In the genomic region with DNA sequence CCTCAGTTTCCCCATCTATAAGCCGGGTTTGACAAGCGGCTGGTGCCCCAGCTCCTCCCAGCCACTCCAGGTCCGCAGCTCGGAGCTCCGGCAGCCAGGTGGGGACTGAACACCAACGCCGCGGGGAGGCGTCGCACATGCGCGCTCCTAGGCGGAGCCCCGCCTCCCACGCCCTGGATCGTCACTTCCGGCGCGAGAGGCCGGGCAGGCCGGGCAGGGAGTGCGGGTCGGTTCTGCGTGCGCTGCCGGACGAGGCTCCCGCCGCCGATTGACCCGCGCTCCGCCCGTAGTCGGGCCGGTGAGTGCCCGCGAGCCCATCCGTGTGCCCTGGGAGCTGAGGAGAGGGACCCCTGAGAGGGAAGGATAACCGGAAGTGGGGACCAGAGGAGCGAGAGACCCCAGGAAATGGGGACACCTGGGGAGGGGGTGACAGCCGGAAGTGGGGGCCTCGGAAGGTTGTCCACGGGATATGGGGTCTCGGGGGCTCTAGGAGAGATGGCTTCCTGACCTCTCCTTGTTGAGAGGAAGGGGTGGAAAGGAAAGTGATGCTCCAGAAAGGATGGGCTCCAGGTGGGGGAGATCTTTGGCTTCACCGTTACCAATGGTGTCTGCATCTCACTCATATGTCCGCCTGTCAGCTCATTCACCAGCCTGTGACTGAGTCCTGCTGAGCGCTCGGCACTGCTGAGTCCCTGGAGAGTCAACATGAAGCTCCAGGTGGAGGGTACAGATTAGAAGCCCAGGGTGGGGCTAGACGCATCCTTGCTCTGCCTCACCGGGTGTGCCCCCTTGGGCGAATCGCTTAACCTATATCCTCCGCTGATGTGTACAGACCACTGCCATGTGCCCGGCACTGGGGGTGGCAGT, we compare ENCODE assay signal across 1 cellular context.
TF ChIP-seq lines count a peak whose summit lies in the region.

TSS of gene TTPAL (plus strand) at position 181 of the 867 bp plus-strand sequence. CDS start 4,126 bp downstream, outside the sequence.

TF ChIP-seq in HepG2, 621 proteins besides CTCF, POLR2A, EP300 and RAD21 (continued from another document and continues in another):
- no peak for TF ChIP-seq ZBTB21 (CRISPR knock-in tag; IDR thresholded peaks at IDR 0.05)
- TF ChIP-seq ZZZ3 (CRISPR knock-in tag; IDR thresholded peaks at IDR 0.05; ENCODE audit: borderline replicate concordance), result peak; percentile 98
- TF ChIP-seq, protein P1, sequence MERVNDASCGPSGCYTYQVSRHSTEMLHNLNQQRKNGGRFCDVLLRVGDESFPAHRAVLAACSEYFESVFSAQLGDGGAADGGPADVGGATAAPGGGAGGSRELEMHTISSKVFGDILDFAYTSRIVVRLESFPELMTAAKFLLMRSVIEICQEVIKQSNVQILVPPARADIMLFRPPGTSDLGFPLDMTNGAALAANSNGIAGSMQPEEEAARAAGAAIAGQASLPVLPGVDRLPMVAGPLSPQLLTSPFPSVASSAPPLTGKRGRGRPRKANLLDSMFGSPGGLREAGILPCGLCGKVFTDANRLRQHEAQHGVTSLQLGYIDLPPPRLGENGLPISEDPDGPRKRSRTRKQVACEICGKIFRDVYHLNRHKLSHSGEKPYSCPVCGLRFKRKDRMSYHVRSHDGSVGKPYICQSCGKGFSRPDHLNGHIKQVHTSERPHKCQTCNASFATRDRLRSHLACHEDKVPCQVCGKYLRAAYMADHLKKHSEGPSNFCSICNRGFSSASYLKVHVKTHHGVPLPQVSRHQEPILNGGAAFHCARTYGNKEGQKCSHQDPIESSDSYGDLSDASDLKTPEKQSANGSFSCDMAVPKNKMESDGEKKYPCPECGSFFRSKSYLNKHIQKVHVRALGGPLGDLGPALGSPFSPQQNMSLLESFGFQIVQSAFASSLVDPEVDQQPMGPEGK (CRISPR knock-in tag; IDR thresholded peaks at IDR 0.05), result peak; percentile 88
- peak; percentile 96 for TF ChIP-seq KLF9 (CRISPR knock-in tag; IDR thresholded peaks at IDR 0.05; ENCODE audit: low read depth)
- no peak; the same call in none of the 2 replicates for TF ChIP-seq SMAD9 (CRISPR knock-in tag; IDR thresholded peaks at IDR 0.05)
- TF ChIP-seq CBFB (CRISPR knock-in tag; IDR thresholded peaks at IDR 0.05), result peak; percentile 81; the same call in 1 of the 2 replicates
- no peak for TF ChIP-seq ZNF256 (CRISPR knock-in tag; conservative IDR thresholded peaks at IDR 0.05)
- TF ChIP-seq ZNF646 (CRISPR knock-in tag; IDR thresholded peaks at IDR 0.05), result peak; percentile 47; the same call in 1 of the 2 replicates
- peak; percentile 17; the same call in 1 of the 2 replicates for TF ChIP-seq CC2D1A (CRISPR knock-in tag; IDR thresholded peaks at IDR 0.05)
- peak; percentile 99 for TF ChIP-seq TOPORS (CRISPR knock-in tag; IDR thresholded peaks at IDR 0.05)
- peak; percentile 98 for TF ChIP-seq THYN1 (CRISPR knock-in tag; IDR thresholded peaks at IDR 0.05; ENCODE audit: borderline replicate concordance, low read depth)
- TF ChIP-seq ZNF570 (CRISPR knock-in tag; IDR thresholded peaks at IDR 0.05; ENCODE audit: borderline replicate concordance), result peak; percentile 91; the same call in 1 of the 2 replicates
- peak; percentile 96 for TF ChIP-seq ZNF331 (CRISPR knock-in tag; IDR thresholded peaks at IDR 0.05)
- TF ChIP-seq HHEX (CRISPR knock-in tag; IDR thresholded peaks at IDR 0.05), result 0 out of 2 replicates have a peak, but pooled peaks have one; percentile 5
- peak; percentile 92 for TF ChIP-seq KLF13 (CRISPR knock-in tag; IDR thresholded peaks at IDR 0.05)
- peak; percentile 99 for TF ChIP-seq BORCS8-MEF2B (CRISPR knock-in tag; IDR thresholded peaks at IDR 0.05)
- TF ChIP-seq KLF15 (CRISPR knock-in tag; IDR thresholded peaks at IDR 0.05; ENCODE audit: borderline replicate concordance), result no peak
- TF ChIP-seq SNRNP70 (IDR thresholded peaks at IDR 0.05; ENCODE audit: low read depth, low read length), result no peak
- TF ChIP-seq MBNL3 (CRISPR knock-in tag; conservative IDR thresholded peaks at IDR 0.05), result no peak
- peak; percentile 82 for TF ChIP-seq JUN (CRISPR knock-in tag; IDR thresholded peaks at IDR 0.05)
- TF ChIP-seq NRL (CRISPR knock-in tag; IDR thresholded peaks at IDR 0.05; ENCODE audit: borderline replicate concordance), result peak; percentile 99
- TF ChIP-seq EHMT2 (IDR thresholded peaks at IDR 0.05; ENCODE audit: borderline replicate concordance, low read depth, low read length), result no peak
- TF ChIP-seq AKAP8 (CRISPR knock-in tag; IDR thresholded peaks at IDR 0.05), result peak; percentile 97
- TF ChIP-seq HNF4G (IDR thresholded peaks at IDR 0.05; ENCODE audit: borderline replicate concordance, low read depth, low read length), result 0 out of 2 replicates have a peak, but pooled peaks have one; percentile 14
- peak; percentile 86; the same call in 1 of the 2 replicates for TF ChIP-seq HNF4G (CRISPR knock-in tag; IDR thresholded peaks at IDR 0.05; ENCODE audit: borderline replicate concordance, low read depth)
- TF ChIP-seq ZSCAN30 (CRISPR knock-in tag; IDR thresholded peaks at IDR 0.05), result 0 out of 2 replicates have a peak, but pooled peaks have one; percentile 7
- no peak for TF ChIP-seq JUNB (CRISPR knock-in tag; IDR thresholded peaks at IDR 0.05; ENCODE audit: borderline replicate concordance)
- peak; percentile 96 for TF ChIP-seq ZNF607 (CRISPR knock-in tag; IDR thresholded peaks at IDR 0.05; ENCODE audit: borderline replicate concordance)
- TF ChIP-seq ZBTB1 (CRISPR knock-in tag; IDR thresholded peaks at IDR 0.05; ENCODE audit: borderline replicate concordance), result peak; percentile 25; the same call in 1 of the 2 replicates
- TF ChIP-seq EZH2 (conservative IDR thresholded peaks at IDR 0.05; ENCODE audit: low read depth, low read length), result no peak
- peak; percentile 96 for TF ChIP-seq ZNF138 (CRISPR knock-in tag; IDR thresholded peaks at IDR 0.05; ENCODE audit: low read depth)
- TF ChIP-seq ZNF674 (CRISPR knock-in tag; IDR thresholded peaks at IDR 0.05; ENCODE audit: low read depth), result 0 out of 2 replicates have a peak, but pooled peaks have one; percentile 56
- peak; percentile 93 for TF ChIP-seq MYPOP (CRISPR knock-in tag; IDR thresholded peaks at IDR 0.05)
- TF ChIP-seq, protein P2, sequence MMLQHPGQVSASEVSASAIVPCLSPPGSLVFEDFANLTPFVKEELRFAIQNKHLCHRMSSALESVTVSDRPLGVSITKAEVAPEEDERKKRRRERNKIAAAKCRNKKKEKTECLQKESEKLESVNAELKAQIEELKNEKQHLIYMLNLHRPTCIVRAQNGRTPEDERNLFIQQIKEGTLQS (CRISPR knock-in tag; IDR thresholded peaks at IDR 0.05), result peak; percentile 80
- peak; percentile 26; the same call in 1 of the 2 replicates for TF ChIP-seq ZNF180 (CRISPR knock-in tag; IDR thresholded peaks at IDR 0.05; ENCODE audit: borderline replicate concordance, low read depth)
- TF ChIP-seq FOXO4 (CRISPR knock-in tag; conservative IDR thresholded peaks at IDR 0.05), result no peak
- peak; percentile 69; the same call in 1 of the 2 replicates for TF ChIP-seq NAIF1 (CRISPR knock-in tag; IDR thresholded peaks at IDR 0.05; ENCODE audit: borderline replicate concordance)
- peak; percentile 77; the same call in 1 of the 2 replicates for TF ChIP-seq SP5 (CRISPR knock-in tag; IDR thresholded peaks at IDR 0.05; ENCODE audit: borderline replicate concordance, low read depth)
- TF ChIP-seq ZNF562 (CRISPR knock-in tag; IDR thresholded peaks at IDR 0.05; ENCODE audit: borderline replicate concordance), result no peak
- peak; percentile 97; the same call in 1 of the 2 replicates for TF ChIP-seq ZNF235 (CRISPR knock-in tag; IDR thresholded peaks at IDR 0.05; ENCODE audit: borderline replicate concordance)
- peak; percentile 90 for TF ChIP-seq KMT2B (CRISPR knock-in tag; IDR thresholded peaks at IDR 0.05)
- TF ChIP-seq STAT5B (CRISPR knock-in tag; IDR thresholded peaks at IDR 0.05), result 0 out of 2 replicates have a peak, but pooled peaks have one; percentile 1
- TF ChIP-seq CHD4 (IDR thresholded peaks at IDR 0.05; ENCODE audit: borderline replicate concordance, low read length), result no peak
- peak; percentile 58 for TF ChIP-seq NFYC (CRISPR knock-in tag; IDR thresholded peaks at IDR 0.05)
- TF ChIP-seq ZFP62 (CRISPR knock-in tag; IDR thresholded peaks at IDR 0.05), result no peak
- peak; percentile 82; the same call in 1 of the 2 replicates for TF ChIP-seq ZNF224 (CRISPR knock-in tag; IDR thresholded peaks at IDR 0.05)
- TF ChIP-seq, protein P3, sequence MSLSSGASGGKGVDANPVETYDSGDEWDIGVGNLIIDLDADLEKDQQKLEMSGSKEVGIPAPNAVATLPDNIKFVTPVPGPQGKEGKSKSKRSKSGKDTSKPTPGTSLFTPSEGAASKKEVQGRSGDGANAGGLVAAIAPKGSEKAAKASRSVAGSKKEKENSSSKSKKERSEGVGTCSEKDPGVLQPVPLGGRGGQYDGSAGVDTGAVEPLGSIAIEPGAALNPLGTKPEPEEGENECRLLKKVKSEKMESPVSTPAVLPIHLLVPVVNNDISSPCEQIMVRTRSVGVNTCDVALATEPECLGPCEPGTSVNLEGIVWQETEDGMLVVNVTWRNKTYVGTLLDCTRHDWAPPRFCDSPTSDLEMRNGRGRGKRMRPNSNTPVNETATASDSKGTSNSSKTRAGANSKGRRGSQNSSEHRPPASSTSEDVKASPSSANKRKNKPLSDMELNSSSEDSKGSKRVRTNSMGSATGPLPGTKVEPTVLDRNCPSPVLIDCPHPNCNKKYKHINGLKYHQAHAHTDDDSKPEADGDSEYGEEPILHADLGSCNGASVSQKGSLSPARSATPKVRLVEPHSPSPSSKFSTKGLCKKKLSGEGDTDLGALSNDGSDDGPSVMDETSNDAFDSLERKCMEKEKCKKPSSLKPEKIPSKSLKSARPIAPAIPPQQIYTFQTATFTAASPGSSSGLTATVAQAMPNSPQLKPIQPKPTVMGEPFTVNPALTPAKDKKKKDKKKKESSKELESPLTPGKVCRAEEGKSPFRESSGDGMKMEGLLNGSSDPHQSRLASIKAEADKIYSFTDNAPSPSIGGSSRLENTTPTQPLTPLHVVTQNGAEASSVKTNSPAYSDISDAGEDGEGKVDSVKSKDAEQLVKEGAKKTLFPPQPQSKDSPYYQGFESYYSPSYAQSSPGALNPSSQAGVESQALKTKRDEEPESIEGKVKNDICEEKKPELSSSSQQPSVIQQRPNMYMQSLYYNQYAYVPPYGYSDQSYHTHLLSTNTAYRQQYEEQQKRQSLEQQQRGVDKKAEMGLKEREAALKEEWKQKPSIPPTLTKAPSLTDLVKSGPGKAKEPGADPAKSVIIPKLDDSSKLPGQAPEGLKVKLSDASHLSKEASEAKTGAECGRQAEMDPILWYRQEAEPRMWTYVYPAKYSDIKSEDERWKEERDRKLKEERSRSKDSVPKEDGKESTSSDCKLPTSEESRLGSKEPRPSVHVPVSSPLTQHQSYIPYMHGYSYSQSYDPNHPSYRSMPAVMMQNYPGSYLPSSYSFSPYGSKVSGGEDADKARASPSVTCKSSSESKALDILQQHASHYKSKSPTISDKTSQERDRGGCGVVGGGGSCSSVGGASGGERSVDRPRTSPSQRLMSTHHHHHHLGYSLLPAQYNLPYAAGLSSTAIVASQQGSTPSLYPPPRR (CRISPR knock-in tag; IDR thresholded peaks at IDR 0.05; ENCODE audit: borderline replicate concordance), result peak; percentile 82
